In genomic region chr17:57774872-57775271, GRCh38 we compare ENCODE assay signal across 1 cellular context.
TF ChIP-seq lines count a peak whose summit lies in the region.

No MANE protein-coding gene starts in this region.

TF ChIP-seq in H1, 55 proteins besides CTCF, POLR2A, EP300 and RAD21:
- TF ChIP-seq CBX5 (IDR thresholded peaks at IDR 0.05; ENCODE audit: low read depth, low read length) (no peak), YY1 (IDR thresholded peaks at IDR 0.05; ENCODE audit: low read depth, low read length) (peak; percentile 32; the same call in 1 of the 2 replicates)
